In the genomic region with DNA sequence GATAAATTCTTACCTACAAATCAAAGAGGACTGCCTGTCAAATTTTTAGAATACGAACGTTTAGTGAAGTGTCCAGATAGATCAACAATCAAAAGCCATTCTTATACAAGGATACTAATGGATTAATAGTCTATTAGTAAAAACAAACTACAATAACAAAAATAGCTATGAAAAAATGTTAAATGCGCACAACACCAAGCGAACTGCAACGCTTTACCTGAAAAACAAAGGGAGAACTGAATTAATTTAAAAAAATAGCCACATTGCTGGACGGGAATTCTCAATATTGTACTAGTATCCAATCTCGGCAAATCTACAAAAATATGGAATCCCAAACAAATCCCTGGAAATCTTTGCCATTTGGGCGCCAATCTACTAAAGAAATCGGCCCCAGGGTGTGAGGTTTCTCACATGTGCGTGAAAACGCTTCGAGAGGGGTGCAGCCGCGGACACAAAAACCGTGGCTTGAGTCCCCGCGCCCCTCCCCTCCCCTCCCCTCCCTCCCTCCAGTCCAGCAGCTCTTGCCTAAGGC, we compare ENCODE assay signal across 8 cellular contexts. TPM values are rescaled to one million over a fixed set of nuclear protein-coding genes. Genes with fewer than 3 reads are reported as not detected.
DNase-seq lines count a peak whose midpoint lies in the region; ATAC-seq and TF ChIP-seq lines count a peak whose summit lies in the region.

No MANE protein-coding gene starts in this region.

- peaks cover 2% of the 10 kb centered on the region; the same call in 1 of the 2 replicates for H3K36me3 ChIP-seq in WERI-Rb-1
- no peaks in the 10 kb centered on the region for H3K36me3 ChIP-seq in skeletal muscle tissue (ENCODE audit: control insufficient read depth in 3 of 3, insufficient read depth in 3 of 3, low read length in 3 of 3)

- WGBS in right cardiac atrium = 6% methylated on average over 17 of the region's 17 CpGs

- DNase-seq in DMS53 (lab: John Stamatoyannopoulos, UW) = peak; percentile 45
- DNase-seq in DMS53 treated with DMSO at 0.1 percent for 48 hours (lab: John Stamatoyannopoulos, UW; ENCODE audit: unreplicated experiment) = no peak
- no peak for DNase-seq in WERI-Rb-1
- DNase-seq in right cardiac atrium = no peak
- no peak for DNase-seq in sciatic nerve (ENCODE audit: low spot score)
- no peak for DNase-seq in kidney tubule cell (ENCODE audit: low spot score)

- ATAC-seq in right cardiac atrium = no peak
- no peak for ATAC-seq in GM18873 (IDR thresholded peaks at IDR 0.05; ENCODE audit: low FRiP score, unreplicated experiment)
- no peak for ATAC-seq in sciatic nerve

- H3K4me3 ChIP-seq in WERI-Rb-1 (ENCODE audit: low read depth, low read length) (peak overlapping the region; percentile 67), right cardiac atrium (ENCODE audit: low read length) (peak overlapping the region; percentile 97), skeletal muscle tissue (ENCODE audit: low read length in 3 of 3) (peak overlapping the region; percentile 89 to 94 (median 93))

- peak overlapping the region; percentile 89 to 97 (median 91) for H3K9ac ChIP-seq in skeletal muscle tissue (ENCODE audit: low read depth in 1 of 3, low read length in 3 of 3)

- intact Hi-C loops in right cardiac atrium (cut with DNase I) (no loop called here), sciatic nerve (cut with DNase I) (no loop called here)

- H3K9me3 ChIP-seq in WERI-Rb-1 (ENCODE audit: severe bottlenecking) (no peaks in the 10 kb centered on the region), right cardiac atrium (ENCODE audit: control insufficient read depth, low read length) (no peaks in the 10 kb centered on the region), skeletal muscle tissue (ENCODE audit: control insufficient read depth in 3 of 3, low read length in 3 of 3) (no peaks in the 10 kb centered on the region)

- TF ChIP-seq CTCF in WERI-Rb-1 (IDR thresholded peaks at IDR 0.05; ENCODE audit: low read depth, low read length) = no peak

- H3K27me3 ChIP-seq in WERI-Rb-1 (ENCODE audit: insufficient read depth, low read depth, severe bottlenecking) = no peaks in the 10 kb centered on the region
- H3K27me3 ChIP-seq in right cardiac atrium (ENCODE audit: control insufficient read depth, insufficient read depth) = no peaks in the 10 kb centered on the region
- H3K27me3 ChIP-seq in skeletal muscle tissue (ENCODE audit: control insufficient read depth in 3 of 3, insufficient read depth in 3 of 3, low read length in 3 of 3) = no peaks in the 10 kb centered on the region

- peak overlapping the region; percentile 94 for H3K27ac ChIP-seq in WERI-Rb-1
- peak overlapping the region; percentile 66 for H3K27ac ChIP-seq in right cardiac atrium (ENCODE audit: low read length)
- H3K27ac ChIP-seq in skeletal muscle tissue (ENCODE audit: low read depth, low read length) = peak overlapping the region; percentile 97

- H3K4me1 ChIP-seq in right cardiac atrium (ENCODE audit: control insufficient read depth, insufficient read depth, low read length) (no peaks in the 10 kb centered on the region), skeletal muscle tissue (ENCODE audit: control insufficient read depth in 3 of 3, insufficient read depth in 3 of 3, low read length in 3 of 3) (peaks cover 0 to 10% (median 5%) of the 10 kb centered on the region in 3 donors)

RNA-seq across cellular contexts. Expression of a gene that starts 55.6 kb away (rescaled TPM):
- 1 to 10 TPM; 2.5 to 4.3 (median 3.0) TPM for total RNA-seq in right cardiac atrium
- 2.6 TPM for polyA plus RNA-seq in right cardiac atrium
- 13.0 TPM for total RNA-seq in skeletal muscle tissue
- total RNA-seq in sciatic nerve = 22.0 TPM
